ENCODE assay signal across 8 cellular contexts in genomic region chr9:136975624-136976023, GRCh38. TPM values are rescaled to one million over a fixed set of nuclear protein-coding genes. Genes with fewer than 3 reads are reported as not detected.
DNase-seq lines count a peak whose midpoint lies in the region; ATAC-seq and TF ChIP-seq lines count a peak whose summit lies in the region.

No MANE protein-coding gene starts in this region.

- 0 out of 2 replicates have a peak, but pooled peaks have one; percentile 16 for TF ChIP-seq CTCF in HEK293 (tag by site-specific recombination; IDR thresholded peaks at IDR 0.05)
- TF ChIP-seq CTCF in kidney epithelial cell (IDR thresholded peaks at IDR 0.05; ENCODE audit: insufficient read depth, low read length, poor library complexity, severe bottlenecking) = peak; percentile 16

- peak overlapping the region; percentile 73 for H3K27ac Mint-ChIP-seq in activated naive CD4-positive, alpha-beta T cell treated with anti-CD3 and anti-CD28 coated beads, Interleukin-2, amount 10 ng/mL, durations not matched to agents 7 days and 5 days

- H3K9me3 ChIP-seq in HEK293 (ENCODE audit: control insufficient read depth, insufficient read depth, low read depth, low read length) = no peaks in the 10 kb centered on the region

- peaks cover 26% of the 10 kb centered on the region for H3K4me1 Mint-ChIP-seq in activated naive CD4-positive, alpha-beta T cell treated with anti-CD3 and anti-CD28 coated beads, Interleukin-2, amount 10 ng/mL, durations not matched to agents 7 days and 5 days

- no peaks in the 10 kb centered on the region for H3K9me3 Mint-ChIP-seq in activated naive CD4-positive, alpha-beta T cell treated with anti-CD3 and anti-CD28 coated beads, Interleukin-2, amount 10 ng/mL, durations not matched to agents 7 days and 5 days

- no peak for ATAC-seq in GM18858 (IDR thresholded peaks at IDR 0.05; ENCODE audit: unreplicated experiment)

- H3K36me3 ChIP-seq in HEK293 (ENCODE audit: control insufficient read depth in 2 of 2, insufficient read depth in 1 of 2, low read length in 2 of 2) (no peaks in the 10 kb centered on the region), kidney epithelial cell (ENCODE audit: control insufficient read depth, insufficient read depth, low read length) (no peaks in the 10 kb centered on the region)

- H3K4me3 ChIP-seq in HEK293 (ENCODE audit: low read depth, low read length) = no peak overlapping the region
- no peak overlapping the region for H3K4me3 ChIP-seq in kidney epithelial cell (ENCODE audit: low read depth, low read length)

- H3K4me1 ChIP-seq in HEK293 (ENCODE audit: control insufficient read depth, insufficient read depth, low read length) = no peaks in the 10 kb centered on the region

- H3K27me3 ChIP-seq in kidney epithelial cell (ENCODE audit: control insufficient read depth, insufficient read depth, low read length) = no peaks in the 10 kb centered on the region

- H3K4me3 Mint-ChIP-seq in activated naive CD4-positive, alpha-beta T cell treated with anti-CD3 and anti-CD28 coated beads, Interleukin-2, amount 10 ng/mL, durations not matched to agents 7 days and 5 days = peak overlapping the region; percentile 58

- peaks cover 51% of the 10 kb centered on the region for H3K27me3 Mint-ChIP-seq in activated naive CD4-positive, alpha-beta T cell treated with anti-CD3 and anti-CD28 coated beads, Interleukin-2, amount 10 ng/mL, durations not matched to agents 7 days and 5 days

- no peaks in the 10 kb centered on the region for H3K36me3 Mint-ChIP-seq in activated naive CD4-positive, alpha-beta T cell treated with anti-CD3 and anti-CD28 coated beads, Interleukin-2, amount 10 ng/mL, durations not matched to agents 7 days and 5 days

- POLR2A ChIA-PET in HEK293 (lab: Yijun Ruan, JAX) = interaction anchor here (0.9 to 2.5 kb wide), 3 partner anchors 17 to 54 kb away, joined by 4 to 7 read pairs (median 4); partner anchors contain the start of gene PAXX

- CTCF ChIA-PET in HEK293 (lab: Yijun Ruan, JAX) = interaction anchor here (0.5 to 3.4 kb wide), 11 partner anchors 10 to 613 kb away, joined by 3 to 22 read pairs (median 4); partner anchors contain the start of gene C8G
- CTCF ChIA-PET in activated naive CD4-positive, alpha-beta T cell treated with anti-CD3 and anti-CD28 coated beads, Interleukin-2, amount 10 ng/mL, durations not matched to agents 7 days and 5 days (lab: Charles Lee) = interaction anchor here (0.7 to 3.4 kb wide), 7 partner anchors 10 to 60 kb away, joined by 3 to 25 read pairs (median 3); partner anchors contain the start of gene PAXX

- DNase-seq in AG08395 (ENCODE audit: low spot score) (peak; percentile 62), kidney epithelial cell (ENCODE audit: low read depth) (no peak), germinal center (ENCODE audit: low spot score) (no peak), ecto neural progenitor cell (ENCODE audit: low spot score) (no peak), hepatic stellate cell (ENCODE audit: low spot score) (no peak)
- peak; percentile 59 for DNase-seq in activated naive CD4-positive, alpha-beta T cell treated with anti-CD3 and anti-CD28 coated beads, Interleukin-2, amount 10 ng/mL, durations not matched to agents 7 days and 5 days

- no peak overlapping the region for H3K27ac ChIP-seq in HEK293 (ENCODE audit: extremely low read depth, low read depth, low read length)

TF ChIP-seq in HEK293, 187 proteins besides CTCF, POLR2A, EP300 and RAD21:
- TF ChIP-seq ZNF174 (tag by site-specific recombination; IDR thresholded peaks at IDR 0.05) (no peak), ZNF223 (tag by site-specific recombination; IDR thresholded peaks at IDR 0.05) (peak; percentile 91), ZNF214 (tag by site-specific recombination; IDR thresholded peaks at IDR 0.05; ENCODE audit: borderline replicate concordance) (no peak), ZNF558 (tag by site-specific recombination; IDR thresholded peaks at IDR 0.05) (no peak), ZNF184 (tag by site-specific recombination; IDR thresholded peaks at IDR 0.05) (no peak), ZIC2 (tag by site-specific recombination; IDR thresholded peaks at IDR 0.05) (peak; percentile 34; the same call in 1 of the 2 replicates), ZNF121 (tag by site-specific recombination; IDR thresholded peaks at IDR 0.05) (no peak), ZNF585B (tag by site-specific recombination; IDR thresholded peaks at IDR 0.05) (no peak), ZXDB (tag by site-specific recombination; IDR thresholded peaks at IDR 0.05) (no peak), ZNF621 (tag by site-specific recombination; IDR thresholded peaks at IDR 0.05) (no peak), ZNF146 (tag by site-specific recombination; IDR thresholded peaks at IDR 0.05) (no peak), KLF16 (tag by site-specific recombination; IDR thresholded peaks at IDR 0.05) (no peak), MEIS1 (CRISPR knock-in tag; IDR thresholded peaks at IDR 0.05; ENCODE audit: borderline replicate concordance) (no peak)
- TF ChIP-seq, protein P1, sequence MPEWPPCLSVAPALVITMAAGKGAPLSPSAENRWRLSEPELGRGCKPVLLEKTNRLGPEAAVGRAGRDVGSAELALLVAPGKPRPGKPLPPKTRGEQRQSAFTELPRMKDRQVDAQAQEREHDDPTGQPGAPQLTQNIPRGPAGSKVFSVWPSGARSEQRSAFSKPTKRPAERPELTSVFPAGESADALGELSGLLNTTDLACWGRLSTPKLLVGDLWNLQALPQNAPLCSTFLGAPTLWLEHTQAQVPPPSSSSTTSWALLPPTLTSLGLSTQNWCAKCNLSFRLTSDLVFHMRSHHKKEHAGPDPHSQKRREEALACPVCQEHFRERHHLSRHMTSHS (tag by site-specific recombination; IDR thresholded peaks at IDR 0.05) = no peak
- TF ChIP-seq, protein P2, sequence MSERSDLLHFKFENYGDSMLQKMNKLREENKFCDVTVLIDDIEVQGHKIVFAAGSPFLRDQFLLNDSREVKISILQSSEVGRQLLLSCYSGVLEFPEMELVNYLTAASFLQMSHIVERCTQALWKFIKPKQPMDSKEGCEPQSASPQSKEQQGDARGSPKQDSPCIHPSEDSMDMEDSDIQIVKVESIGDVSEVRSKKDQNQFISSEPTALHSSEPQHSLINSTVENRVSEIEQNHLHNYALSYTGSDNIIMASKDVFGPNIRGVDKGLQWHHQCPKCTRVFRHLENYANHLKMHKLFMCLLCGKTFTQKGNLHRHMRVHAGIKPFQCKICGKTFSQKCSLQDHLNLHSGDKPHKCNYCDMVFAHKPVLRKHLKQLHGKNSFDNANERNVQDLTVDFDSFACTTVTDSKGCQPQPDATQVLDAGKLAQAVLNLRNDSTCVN (tag by site-specific recombination; optimal IDR thresholded peaks at IDR 0.05) = no peak
- TF ChIP-seq, protein P3, sequence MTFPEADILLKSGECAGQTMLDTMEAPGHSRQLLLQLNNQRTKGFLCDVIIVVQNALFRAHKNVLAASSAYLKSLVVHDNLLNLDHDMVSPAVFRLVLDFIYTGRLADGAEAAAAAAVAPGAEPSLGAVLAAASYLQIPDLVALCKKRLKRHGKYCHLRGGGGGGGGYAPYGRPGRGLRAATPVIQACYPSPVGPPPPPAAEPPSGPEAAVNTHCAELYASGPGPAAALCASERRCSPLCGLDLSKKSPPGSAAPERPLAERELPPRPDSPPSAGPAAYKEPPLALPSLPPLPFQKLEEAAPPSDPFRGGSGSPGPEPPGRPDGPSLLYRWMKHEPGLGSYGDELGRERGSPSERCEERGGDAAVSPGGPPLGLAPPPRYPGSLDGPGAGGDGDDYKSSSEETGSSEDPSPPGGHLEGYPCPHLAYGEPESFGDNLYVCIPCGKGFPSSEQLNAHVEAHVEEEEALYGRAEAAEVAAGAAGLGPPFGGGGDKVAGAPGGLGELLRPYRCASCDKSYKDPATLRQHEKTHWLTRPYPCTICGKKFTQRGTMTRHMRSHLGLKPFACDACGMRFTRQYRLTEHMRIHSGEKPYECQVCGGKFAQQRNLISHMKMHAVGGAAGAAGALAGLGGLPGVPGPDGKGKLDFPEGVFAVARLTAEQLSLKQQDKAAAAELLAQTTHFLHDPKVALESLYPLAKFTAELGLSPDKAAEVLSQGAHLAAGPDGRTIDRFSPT (tag by site-specific recombination; IDR thresholded peaks at IDR 0.05) = 0 out of 2 replicates have a peak, but pooled peaks have one; percentile 6
- TF ChIP-seq, protein P4, sequence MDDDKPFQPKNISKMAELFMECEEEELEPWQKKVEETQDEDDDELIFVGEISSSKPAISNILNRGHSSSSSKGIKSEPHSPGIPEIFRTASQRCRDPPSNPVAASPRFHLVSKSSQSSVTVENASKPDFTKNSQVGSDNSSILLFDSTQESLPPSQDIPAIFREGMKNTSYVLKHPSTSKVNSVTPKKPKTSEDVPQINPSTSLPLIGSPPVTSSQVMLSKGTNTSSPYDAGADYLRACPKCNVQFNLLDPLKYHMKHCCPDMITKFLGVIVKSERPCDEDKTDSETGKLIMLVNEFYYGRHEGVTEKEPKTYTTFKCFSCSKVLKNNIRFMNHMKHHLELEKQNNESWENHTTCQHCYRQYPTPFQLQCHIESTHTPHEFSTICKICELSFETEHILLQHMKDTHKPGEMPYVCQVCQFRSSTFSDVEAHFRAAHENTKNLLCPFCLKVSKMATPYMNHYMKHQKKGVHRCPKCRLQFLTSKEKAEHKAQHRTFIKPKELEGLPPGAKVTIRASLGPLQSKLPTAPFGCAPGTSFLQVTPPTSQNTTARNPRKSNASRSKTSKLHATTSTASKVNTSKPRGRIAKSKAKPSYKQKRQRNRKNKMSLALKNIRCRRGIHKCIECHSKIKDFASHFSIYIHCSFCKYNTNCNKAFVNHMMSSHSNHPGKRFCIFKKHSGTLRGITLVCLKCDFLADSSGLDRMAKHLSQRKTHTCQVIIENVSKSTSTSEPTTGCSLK (tag by site-specific recombination; IDR thresholded peaks at IDR 0.05) = no peak
TF ChIP-seq in HEK293: peak in this region for 3.

RNA-seq across cellular contexts. Expression of gene PTGDS, which starts 1.7 kb away (rescaled TPM):
- 2.0 and 3.8 TPM in 2 replicates for total RNA-seq in kidney epithelial cell

RNA-seq across cellular contexts. Expression of gene LCNL1, which starts 7.2 kb away (rescaled TPM):
- total RNA-seq in kidney epithelial cell = not detected in 2 replicates

RNA-seq across cellular contexts. Expression of gene PAXX, which starts 16.6 kb away (rescaled TPM):
- total RNA-seq in kidney epithelial cell = 42.2 and 46.8 TPM in 2 replicates

RNA-seq across cellular contexts. Expression of gene CLIC3, which starts 20.7 kb away (rescaled TPM):
- total RNA-seq in kidney epithelial cell = 0.75 TPM in 1 of 2 replicates, not detected in the other

RNA-seq across cellular contexts. Expression of gene LCN12, which starts 23.6 kb away (rescaled TPM):
- 1.2 TPM in 1 of 2 replicates, not detected in the other for total RNA-seq in kidney epithelial cell

Comparison
In these comparisons a context has a peak if more than half of its experiments do, and no peak if none do; other contexts are left out.
1. DNase-seq: peak in AG08395 (single experiment) and activated naive CD4-positive, alpha-beta T cell treated with anti-CD3 and anti-CD28 coated beads, Interleukin-2, amount 10 ng/mL, durations not matched to agents 7 days and 5 days (single experiment); none in kidney epithelial cell (single experiment), germinal center (single experiment), ecto neural progenitor cell (single experiment) and hepatic stellate cell (single experiment).